Comparison of ENCODE assay signal across 10 cellular contexts in the genomic region with DNA sequence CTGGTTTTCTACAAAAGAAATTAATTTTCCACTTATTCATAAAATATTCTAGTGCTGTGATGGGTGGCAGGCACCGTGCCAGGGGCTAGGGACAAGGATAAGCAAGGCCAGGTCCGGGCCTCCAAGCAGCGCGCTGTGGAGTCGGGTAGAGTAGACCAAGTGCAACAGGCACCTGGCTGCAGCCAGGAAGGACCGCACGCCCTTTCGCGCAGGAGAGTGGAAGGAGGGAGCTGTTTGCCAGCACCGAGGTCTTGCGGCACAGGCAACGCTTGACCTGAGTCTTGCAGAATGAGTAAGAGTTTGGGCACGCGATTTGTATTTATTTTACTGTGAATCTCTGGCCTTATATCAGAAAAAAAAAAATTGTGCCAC. TPM values are rescaled to one million over a fixed set of nuclear protein-coding genes. Genes with fewer than 3 reads are reported as not detected.
A peak's percentile ranks its signal among the peaks of the same experiment; 100 is the strongest.
DNase-seq lines count a peak whose midpoint lies in the region; ATAC-seq and TF ChIP-seq lines count a peak whose summit lies in the region.
"Had no signal": no experiment of that assay in that cellular context is flagged by ENCODE, and none has a peak within 500 bp of the region (broad histone marks: within the 10 kb centered on the region; RNA-seq: fewer than 3 reads in every experiment).

CASR (plus strand) TSS at position 148 of the 372 bp plus-strand sequence. CDS start 70,522 bp downstream, outside the sequence.

- no peaks in the 10 kb centered on the region for H3K9me3 ChIP-seq in T-helper 17 cell (ENCODE audit: control insufficient read depth, low read length, poor library complexity, severe bottlenecking)
- H3K9me3 ChIP-seq in right cardiac atrium (ENCODE audit: control insufficient read depth, low read length): no peaks in the 10 kb centered on the region

- ATAC-seq in T-helper 17 cell: peak; percentile 46
- ATAC-seq in right cardiac atrium: no peak
- ATAC-seq in HG03095 (IDR thresholded peaks at IDR 0.05; ENCODE audit: unreplicated experiment): no peak
- no peak for ATAC-seq in HG03025 (IDR thresholded peaks at IDR 0.05; ENCODE audit: low FRiP score, unreplicated experiment)

- H3K36me3 Mint-ChIP-seq in T-helper 17 cell (ENCODE audit: low read depth): peaks cover 7% of the 10 kb centered on the region
- no peaks in the 10 kb centered on the region for H3K36me3 Mint-ChIP-seq in progenitor cell of endocrine pancreas (ENCODE audit: insufficient read depth)

- H3K27me3 Mint-ChIP-seq in T-helper 17 cell (peaks cover 63% of the 10 kb centered on the region), progenitor cell of endocrine pancreas (peaks cover 66% of the 10 kb centered on the region)

- DNase-seq in NCI-H510A treated with DMSO at 0.1 percent for 48 hours (lab: John Stamatoyannopoulos, UW): peak; percentile 6
- no peak for DNase-seq in NCI-H510A (lab: John Stamatoyannopoulos, UW)
- DNase-seq in T-helper 17 cell: no peak
- DNase-seq in right cardiac atrium: peak in 2 of 3 donors; percentile 11 to 43
- peak; percentile 21 for DNase-seq in progenitor cell of endocrine pancreas (ENCODE audit: low spot score, unreplicated experiment)
- no peak for DNase-seq in C1 segment of cervical spinal cord (lab: John Stamatoyannopoulos, UW)
- DNase-seq: OCI-M1 had no signal

- H3K27ac ChIP-seq in right cardiac atrium (ENCODE audit: low read length): no peak within 1 kb of the TSS

- peak within 1 kb of the TSS; percentile 93 for H3K4me3 Mint-ChIP-seq in T-helper 17 cell
- H3K4me3 Mint-ChIP-seq in progenitor cell of endocrine pancreas (ENCODE audit: low read depth): peak within 1 kb of the TSS; percentile 78

- peak within 1 kb of the TSS; percentile 19 for H3K27ac Mint-ChIP-seq in T-helper 17 cell
- H3K27ac Mint-ChIP-seq in progenitor cell of endocrine pancreas: peak within 1 kb of the TSS; percentile 42

- peaks cover 12% of the 10 kb centered on the region for H3K4me1 Mint-ChIP-seq in T-helper 17 cell
- H3K4me1 Mint-ChIP-seq in progenitor cell of endocrine pancreas (ENCODE audit: low read depth): peaks cover 19% of the 10 kb centered on the region

- no peaks in the 10 kb centered on the region for H3K9me3 Mint-ChIP-seq in progenitor cell of endocrine pancreas (ENCODE audit: low read depth)

- no peaks in the 10 kb centered on the region for H3K4me1 ChIP-seq in right cardiac atrium (ENCODE audit: control insufficient read depth, insufficient read depth, low read length)

- intact Hi-C loops in right cardiac atrium (cut with DNase I): no loop called here

- TF ChIP-seq CTCF in progenitor cell of endocrine pancreas (IDR thresholded peaks at IDR 0.05; ENCODE audit: unreplicated experiment): no peak

- no peaks in the 10 kb centered on the region for H3K27me3 ChIP-seq in right cardiac atrium (ENCODE audit: control insufficient read depth, insufficient read depth)

- H3K4me3 ChIP-seq in right cardiac atrium (ENCODE audit: low read length): peak within 1 kb of the TSS; percentile 18

- 10% methylated on average over 14 of the region's 14 CpGs for WGBS in right cardiac atrium

RNA-seq across cellular contexts. Expression of gene CASR, which starts in this region (rescaled TPM):
- total RNA-seq in T-helper 17 cell (1 to 10 TPM in 1 of 2 donors, under 1 TPM in 1; 0.10 to 1.3 TPM), right cardiac atrium (not detected), progenitor cell of endocrine pancreas (2.3 and 2.5 TPM in 2 replicates)
- polyA plus RNA-seq in right cardiac atrium: not detected
- total RNA-seq: A172 had no signal

Comparison
In these comparisons a context has a peak if more than half of its experiments do, and no peak if none do; other contexts are left out.
1. DNase-seq: peak in NCI-H510A treated with DMSO at 0.1 percent for 48 hours (single experiment) and progenitor cell of endocrine pancreas (single experiment); none in NCI-H510A (single experiment), T-helper 17 cell (0 of 3) and C1 segment of cervical spinal cord (0 of 14).
2. Peak in DNase-seq and H3K4me3 ChIP-seq in right cardiac atrium; RNA of the gene not detected or under 1 TPM.